In the genomic region with DNA sequence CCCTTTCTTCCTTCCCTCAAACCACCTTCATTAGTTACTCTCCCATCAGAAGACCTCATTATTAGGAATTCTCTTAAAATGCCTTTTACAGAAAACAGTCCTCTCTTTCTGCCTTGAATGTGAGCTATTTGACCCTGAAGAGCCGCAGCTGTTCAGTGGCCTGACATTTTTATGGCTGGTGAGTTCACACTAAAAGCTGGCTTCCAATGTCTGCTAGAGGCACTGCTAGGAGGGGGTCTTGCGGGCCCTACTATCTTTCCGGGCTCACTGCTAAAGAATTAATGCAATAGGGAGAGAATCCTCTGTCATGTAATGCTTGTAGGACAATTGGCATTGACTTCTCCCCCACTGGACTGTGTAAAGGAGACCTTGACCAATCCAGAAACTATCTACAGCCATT, we compare ENCODE assay signal across 21 cellular contexts.
DNase-seq lines count a peak whose midpoint lies in the region; ATAC-seq and TF ChIP-seq lines count a peak whose summit lies in the region.
"Had no signal": no experiment of that assay in that cellular context is flagged by ENCODE, and none has a peak within 500 bp of the region (broad histone marks: within the 10 kb centered on the region; RNA-seq: fewer than 3 reads in every experiment).

No MANE protein-coding gene starts in this region.

- H3K4me1 ChIP-seq in parathyroid adenoma (peaks cover 15% of the 10 kb centered on the region), uterus (peaks cover 0 to 4% of the 10 kb centered on the region in 2 donors), right lobe of liver (no peaks in the 10 kb centered on the region)
- H3K4me1 ChIP-seq: pancreas had no signal

- H3K36me3 ChIP-seq in parathyroid adenoma (ENCODE audit: control insufficient read depth, insufficient read depth, low read length) (no peaks in the 10 kb centered on the region), uterus (no peaks in the 10 kb centered on the region), right lobe of liver (no peaks in the 10 kb centered on the region)
- H3K36me3 ChIP-seq: pancreas had no signal

- no peak for TF ChIP-seq CTCF in choroid plexus epithelial cell (conservative IDR thresholded peaks at IDR 0.05; ENCODE audit: low read depth, low read length)
- no peak for TF ChIP-seq CTCF in parathyroid adenoma (IDR thresholded peaks at IDR 0.05)
- no peak for TF ChIP-seq CTCF in uterus (IDR thresholded peaks at IDR 0.05)
- TF ChIP-seq CTCF in right lobe of liver (IDR thresholded peaks at IDR 0.05): no peak

- 77% methylated on average over 3 of the region's 3 CpGs for WGBS in right lobe of liver (ENCODE audit: insufficient coverage, low coverage, low lambda C conversion rate, missing lambda C conversion rate)

- peak overlapping the region; percentile 71 for H2AFZ ChIP-seq in parathyroid adenoma

- peak; percentile 27 for DNase-seq in choroid plexus epithelial cell (ENCODE audit: low read depth)
- peak; percentile 6 for DNase-seq in hepatic stellate cell (ENCODE audit: low spot score)
- peak; percentile 52 to 69 for DNase-seq in uterus
- no peak for DNase-seq in retina
- no peak for DNase-seq in activated CD4-positive, alpha-beta memory T cell treated with anti-CD3 and anti-CD28 coated beads, Interleukin-2, amount 10 ng/mL, durations not matched to agents 7 days and 5 days
- no peak for DNase-seq in right lobe of liver
- DNase-seq: activated CD8-positive, alpha-beta memory T cell treated with anti-CD3 and anti-CD28 coated beads for 24 hours; endodermal cell; foreskin melanocyte; mucosa of descending colon; NCI-H2171; NCI-H82; pancreas; T-cell had no signal

- H3K4me3 ChIP-seq in choroid plexus epithelial cell (ENCODE audit: low read depth, low read length): no peak overlapping the region
- no peak overlapping the region for H3K4me3 ChIP-seq in parathyroid adenoma (ENCODE audit: low read depth, low read length)
- H3K4me3 ChIP-seq in uterus: no peak overlapping the region
- H3K4me3 ChIP-seq in right lobe of liver: no peak overlapping the region
- H3K4me3 ChIP-seq: GM12878, GM23338, mucosa of descending colon, pancreas had no signal

- H3K27ac Mint-ChIP-seq in activated CD4-positive, alpha-beta memory T cell treated with anti-CD3 and anti-CD28 coated beads, Interleukin-2, amount 10 ng/mL, durations not matched to agents 7 days and 5 days: no peak overlapping the region
- H3K27ac Mint-ChIP-seq: activated T-helper 17 cell treated with anti-CD3 and anti-CD28 coated beads, Interleukin-2, amount 50 U/mL, for 72 hours; B cell; endodermal cell; GM23338; T-cell had no signal

- H3K27me3 Mint-ChIP-seq in activated CD4-positive, alpha-beta memory T cell treated with anti-CD3 and anti-CD28 coated beads, Interleukin-2, amount 10 ng/mL, durations not matched to agents 7 days and 5 days: peaks cover 28% of the 10 kb centered on the region
- H3K27me3 Mint-ChIP-seq: B cell had no signal

- CTCF ChIA-PET in activated CD4-positive, alpha-beta memory T cell treated with anti-CD3 and anti-CD28 coated beads, Interleukin-2, amount 10 ng/mL, durations not matched to agents 7 days and 5 days (lab: Charles Lee): no interaction called here

- no peak overlapping the region for H3K4me3 Mint-ChIP-seq in activated CD4-positive, alpha-beta memory T cell treated with anti-CD3 and anti-CD28 coated beads, Interleukin-2, amount 10 ng/mL, durations not matched to agents 7 days and 5 days
- H3K4me3 Mint-ChIP-seq: activated T-helper 17 cell treated with anti-CD3 and anti-CD28 coated beads, Interleukin-2, amount 50 U/mL, for 72 hours; B cell; central memory CD8-positive, alpha-beta T cell; endodermal cell; GM23338; T-cell had no signal

- no peaks in the 10 kb centered on the region for H3K4me1 Mint-ChIP-seq in activated CD4-positive, alpha-beta memory T cell treated with anti-CD3 and anti-CD28 coated beads, Interleukin-2, amount 10 ng/mL, durations not matched to agents 7 days and 5 days
- H3K4me1 Mint-ChIP-seq: activated T-helper 17 cell treated with anti-CD3 and anti-CD28 coated beads, Interleukin-2, amount 50 U/mL, for 72 hours; B cell; central memory CD8-positive, alpha-beta T cell; endodermal cell; T-cell had no signal

- POLR2A ChIA-PET in activated CD4-positive, alpha-beta memory T cell treated with anti-CD3 and anti-CD28 coated beads, Interleukin-2, amount 10 ng/mL, durations not matched to agents 7 days and 5 days (lab: Charles Lee): no interaction called here

- no peaks in the 10 kb centered on the region for H3K9me3 Mint-ChIP-seq in activated CD4-positive, alpha-beta memory T cell treated with anti-CD3 and anti-CD28 coated beads, Interleukin-2, amount 10 ng/mL, durations not matched to agents 7 days and 5 days
- H3K9me3 Mint-ChIP-seq: central memory CD8-positive, alpha-beta T cell; endodermal cell; GM23338 had no signal

- H3K9me3 ChIP-seq in parathyroid adenoma (ENCODE audit: control insufficient read depth, low read length) (no peaks in the 10 kb centered on the region), uterus (no peaks in the 10 kb centered on the region), right lobe of liver (no peaks in the 10 kb centered on the region)
- H3K9me3 ChIP-seq: mucosa of descending colon, pancreas had no signal

- ATAC-seq in right lobe of liver: no peak
- ATAC-seq: activated T-helper 17 cell treated with anti-CD3 and anti-CD28 coated beads, Interleukin-2, amount 50 U/mL, for 72 hours; GM23338; T-cell had no signal

- H3K36me3 Mint-ChIP-seq in activated CD4-positive, alpha-beta memory T cell treated with anti-CD3 and anti-CD28 coated beads, Interleukin-2, amount 10 ng/mL, durations not matched to agents 7 days and 5 days (ENCODE audit: low read depth): no peaks in the 10 kb centered on the region
- H3K36me3 Mint-ChIP-seq: T-cell had no signal

- no peaks in the 10 kb centered on the region for H3K79me2 ChIP-seq in parathyroid adenoma

- H3K4me2 ChIP-seq in parathyroid adenoma (ENCODE audit: low read length): no peak overlapping the region
- H3K4me2 ChIP-seq: GM23338 had no signal

- H3K27me3 ChIP-seq in parathyroid adenoma (ENCODE audit: control insufficient read depth, insufficient read depth, low read length) (no peaks in the 10 kb centered on the region), uterus (no peaks in the 10 kb centered on the region), right lobe of liver (no peaks in the 10 kb centered on the region)
- H3K27me3 ChIP-seq: pancreas had no signal

- H3K9ac ChIP-seq in parathyroid adenoma: no peak overlapping the region

- H3K27ac ChIP-seq in parathyroid adenoma (peak overlapping the region; percentile 21), uterus (peak overlapping the region; percentile 68 to 72), right lobe of liver (no peak overlapping the region)
- H3K27ac ChIP-seq: pancreas, VCaP had no signal

- no peak for TF ChIP-seq POLR2A in uterus (IDR thresholded peaks at IDR 0.05)
- no peak for TF ChIP-seq POLR2A in right lobe of liver (IDR thresholded peaks at IDR 0.05)

- intact Hi-C loops in uterus (cut with DNase I; ENCODE audit: low total_unique reads): no loop called here
- intact Hi-C loops in right lobe of liver (cut with DNase I): no loop called here

Comparison
In these comparisons a context has a peak if more than half of its experiments do, and no peak if none do; other contexts are left out.
1. DNase-seq: peak in choroid plexus epithelial cell (single experiment), hepatic stellate cell (single experiment) and uterus (2 of 2); none in retina (single experiment), activated CD4-positive, alpha-beta memory T cell treated with anti-CD3 and anti-CD28 coated beads, Interleukin-2, amount 10 ng/mL, durations not matched to agents 7 days and 5 days (single experiment) and right lobe of liver (0 of 3).
2. H3K27ac ChIP-seq: peak in parathyroid adenoma (single experiment) and uterus (2 of 2); none in right lobe of liver (0 of 3).